In the genomic region with DNA sequence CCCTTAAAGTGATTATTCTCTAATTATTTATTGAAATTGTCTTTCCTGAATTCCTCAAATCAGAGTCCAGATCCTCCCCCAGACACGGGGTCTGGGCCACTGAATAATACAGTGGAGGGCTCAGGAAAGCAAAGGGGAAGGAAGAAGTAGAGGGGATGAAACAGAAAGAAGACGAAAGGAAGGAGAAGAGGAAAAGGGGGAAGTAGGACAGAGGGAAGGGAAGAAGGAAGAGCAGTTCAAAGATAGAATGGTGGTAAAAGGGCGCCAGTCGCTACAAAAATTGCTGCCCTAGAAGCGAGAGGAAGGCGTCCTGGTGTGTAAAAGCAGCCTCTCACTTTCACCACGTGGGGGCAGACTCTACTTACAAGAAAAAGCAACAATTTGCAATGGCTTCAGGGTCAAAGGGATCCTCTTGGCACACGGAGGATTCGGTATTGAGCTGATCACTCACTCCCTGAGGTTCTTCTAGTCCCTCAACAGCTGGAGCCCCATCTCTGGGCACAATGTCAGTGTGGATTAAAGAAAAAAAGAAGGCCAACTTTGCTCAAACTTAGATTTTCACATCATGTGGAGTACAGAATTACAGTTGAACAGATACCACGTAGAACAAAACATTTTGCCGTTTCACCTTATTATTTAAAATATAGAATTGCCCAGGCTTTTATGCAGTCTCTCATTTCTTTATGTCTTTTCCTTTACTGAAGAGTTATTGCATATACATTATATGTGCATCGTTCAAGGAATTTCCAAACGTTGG, we compare ENCODE assay signal across 8 cellular contexts. TPM values are rescaled to one million over a fixed set of nuclear protein-coding genes. Genes with fewer than 3 reads are reported as not detected.
DNase-seq lines count a peak whose midpoint lies in the region; ATAC-seq and TF ChIP-seq lines count a peak whose summit lies in the region.

No MANE protein-coding gene starts in this region.

- DNase-seq in GM13976 (ENCODE audit: low spot score) (peak; percentile 46), NCI-H446 (lab: John Stamatoyannopoulos, UW) (peak; percentile 89 to 93), left lobe of liver (ENCODE audit: low spot score) (peak; percentile 70)
- peak; percentile 45 for DNase-seq in activated CD4-positive, alpha-beta T cell treated with anti-CD3 and anti-CD28 coated beads for 1 hour
- DNase-seq in central memory CD8-positive, alpha-beta T cell (ENCODE audit: low spot score in 2 of 2) = peak; percentile 34 to 47
- DNase-seq in stimulated activated CD4-positive, alpha-beta T cell treated with anti-CD3 and anti-CD28 coated beads, Interleukin-4, amount 100 ng/mL, for 4 hours = peak; percentile 41 to 58

- TF ChIP-seq CTCF in GM13976 (IDR thresholded peaks at IDR 0.05; ENCODE audit: borderline replicate concordance, control extremely low read depth, extremely low read depth, insufficient read depth, missing control alignments) = peak; percentile 67

- H3K9me3 Mint-ChIP-seq in central memory CD8-positive, alpha-beta T cell = no peaks in the 10 kb centered on the region

- peaks cover 1% of the 10 kb centered on the region for H3K36me3 Mint-ChIP-seq in central memory CD8-positive, alpha-beta T cell (ENCODE audit: insufficient read depth)

- peaks cover 13% of the 10 kb centered on the region for H3K4me1 Mint-ChIP-seq in central memory CD8-positive, alpha-beta T cell

- no peak overlapping the region for H3K27ac Mint-ChIP-seq in central memory CD8-positive, alpha-beta T cell (ENCODE audit: low read depth)

- ATAC-seq in HG03175 (IDR thresholded peaks at IDR 0.05; ENCODE audit: unreplicated experiment) = peak; percentile 80
- peak; percentile 71 for ATAC-seq in central memory CD8-positive, alpha-beta T cell (replicated peaks; ENCODE audit: extremely low read depth, poor library complexity, severe bottlenecking)
- ATAC-seq in left lobe of liver = peak; percentile 99
- ATAC-seq in HG03045 (IDR thresholded peaks at IDR 0.05; ENCODE audit: unreplicated experiment) = no peak

- H3K27me3 Mint-ChIP-seq in central memory CD8-positive, alpha-beta T cell = peaks cover 39% of the 10 kb centered on the region

- in situ Hi-C loops in GM13976 (cut with MboI; ENCODE audit: low sequenced_read_pairs, unreplicated experiment) = loop anchor here (10.0 to 25.0 kb wide), 3 partner anchors 125 to 603 kb away; no protein-coding TSS in a partner anchor

- H3K4me3 Mint-ChIP-seq in central memory CD8-positive, alpha-beta T cell = no peak overlapping the region

RNA-seq across cellular contexts. Expression of a gene that starts 31.4 kb away (rescaled TPM):
- not detected for total RNA-seq in left lobe of liver

Comparison
In these comparisons a context has a peak if more than half of its experiments do, and no peak if none do; other contexts are left out.
1. DNase-seq: peak in every context shown above with its lines; median percentile 91 in NCI-H446; 70 in left lobe of liver; 50 in stimulated activated CD4-positive, alpha-beta T cell treated with anti-CD3 and anti-CD28 coated beads, Interleukin-4, amount 100 ng/mL, for 4 hours; 46 in GM13976; 45 in activated CD4-positive, alpha-beta T cell treated with anti-CD3 and anti-CD28 coated beads for 1 hour; 40 in central memory CD8-positive, alpha-beta T cell.